In genomic region chr14:96256420-96256819, GRCh38 we compare ENCODE assay signal across 19 cellular contexts. TPM values are rescaled to one million over a fixed set of nuclear protein-coding genes. Genes with fewer than 3 reads are reported as not detected.
DNase-seq lines count a peak whose midpoint lies in the region; FAIRE-seq and TF ChIP-seq lines count a peak whose summit lies in the region.
"Had no signal": no experiment of that assay in that cellular context is flagged by ENCODE, and none has a peak within 500 bp of the region (broad histone marks: within the 10 kb centered on the region; RNA-seq: fewer than 3 reads in every experiment).

No MANE protein-coding gene starts in this region.

- BruUV-seq in mammary epithelial cell (replicated peaks; lab: Mats Ljungman, UMichigan), result no TSS peak

- in situ Hi-C loops in mammary epithelial cell (cut with MboI; ENCODE audit: low sequenced_read_pairs in 2 of 2), result loop anchor here (25.0 kb wide), 2 partner anchors 694 to 719 kb away; partner anchors contain the start of gene GLRX5 (in 1 of the 2)

- H3K79me2 ChIP-seq in mammary epithelial cell (ENCODE audit: insufficient read depth, low read length), result no peaks in the 10 kb centered on the region

- peak; percentile 79 for FAIRE-seq in H54 (lab: Jason Lieb, UNC)
- FAIRE-seq: K562, urothelium cell line had no signal

- no peak overlapping the region for H2AFZ ChIP-seq in mammary epithelial cell (ENCODE audit: low read depth, low read length)
- H2AFZ ChIP-seq: PC-9 had no signal

- H3K9me3 ChIP-seq in mammary epithelial cell (replicated peaks; ENCODE audit: insufficient read depth, low read length), result no peaks in the 10 kb centered on the region
- no peaks in the 10 kb centered on the region for H3K9me3 ChIP-seq in prostate gland
- H3K9me3 ChIP-seq: psoas muscle had no signal

- DNase-seq in H54 (ENCODE audit: insufficient read length, low spot score) (no peak), mammary epithelial cell (peak; percentile 79), hepatic stellate cell (ENCODE audit: low spot score) (peak; percentile 42), stromal cell of bone marrow (ENCODE audit: low read depth) (peak; percentile 82), mesenteric fat pad (ENCODE audit: low spot score) (no peak), mucosa of gallbladder (ENCODE audit: low spot score) (no peak), prostate gland (ENCODE audit: low spot score) (no peak)
- no peak for DNase-seq in activated CD4-positive, alpha-beta T cell treated with anti-CD3 and anti-CD28 coated beads for 4 hours
- DNase-seq: activated B cell treated with CpG ODN at 0.5 μM for 24 hours; activated CD8-positive, alpha-beta memory T cell treated with anti-CD3 and anti-CD28 coated beads, Interleukin-2, amount 50 U/mL, for 48 hours; foreskin melanocyte; NCI-H1694; PC-9; psoas muscle; stimulated activated CD4-positive, alpha-beta T cell treated with anti-CD3 and anti-CD28 coated beads, Interleukin-4, amount 100 ng/mL, for 1 hour; SW 1271 had no signal

- no peak overlapping the region for H3K9ac ChIP-seq in mammary epithelial cell (ENCODE audit: insufficient read depth, low read length)

- H3K27me3 ChIP-seq in mammary epithelial cell (ENCODE audit: insufficient read depth, low read length), result no peaks in the 10 kb centered on the region
- no peaks in the 10 kb centered on the region for H3K27me3 ChIP-seq in prostate gland (replicated peaks; ENCODE audit: insufficient read depth)

- H3K4me3 ChIP-seq in mammary epithelial cell (replicated peaks in 1 of 3; ENCODE audit: insufficient read depth in 1 of 3, low read depth in 2 of 3, low read length in 3 of 3) (no peak overlapping the region), prostate gland (no peak overlapping the region)
- H3K4me3 ChIP-seq: K562, PC-9, psoas muscle had no signal

- H4K20me1 ChIP-seq in mammary epithelial cell (ENCODE audit: insufficient read depth, low read length), result no peaks in the 10 kb centered on the region

- H3K4me2 ChIP-seq in mammary epithelial cell (ENCODE audit: insufficient read depth, low read depth, low read length), result peak overlapping the region; percentile 30
- H3K4me2 ChIP-seq: PC-9 had no signal

- TF ChIP-seq POLR2A in H54 (IDR thresholded peaks at IDR 0.05; ENCODE audit: low read depth, low read length), result no peak
- TF ChIP-seq POLR2A in prostate gland (IDR thresholded peaks at IDR 0.05), result no peak

- H3K4me1 ChIP-seq in mammary epithelial cell (ENCODE audit: insufficient read depth, low read length) (peaks cover 31% of the 10 kb centered on the region), prostate gland (replicated peaks) (no peaks in the 10 kb centered on the region)
- H3K4me1 ChIP-seq: psoas muscle had no signal

- H3K36me3 ChIP-seq in mammary epithelial cell (ENCODE audit: insufficient read depth, low read length) (no peaks in the 10 kb centered on the region), prostate gland (no peaks in the 10 kb centered on the region)

- WGBS in mammary epithelial cell (ENCODE audit: low coverage, missing lambda C conversion rate), result 21% methylated on average over 4 of the region's 4 CpGs
- 25% methylated on average over 4 of the region's 4 CpGs for WGBS in prostate gland

- intact Hi-C loops in mammary epithelial cell (cut with micrococcal nuclease), result loop anchor here (2.0 kb wide), 1 partner anchor 14 kb away; no protein-coding TSS in a partner anchor
- intact Hi-C loops in prostate gland (cut with DNase I), result no loop called here

- H3K27ac ChIP-seq in mammary epithelial cell (ENCODE audit: insufficient read depth, low read depth, low read length), result peak overlapping the region; percentile 34
- no peak overlapping the region for H3K27ac ChIP-seq in prostate gland
- H3K27ac ChIP-seq: PC-9, psoas muscle had no signal

- dilution Hi-C loops in mammary epithelial cell (cut with HindIII; ENCODE audit: low sequenced_read_pairs), result loop anchor here (25.0 kb wide), 1 partner anchor 144 kb away; no protein-coding TSS in a partner anchor

- CTCF ChIA-PET in mammary epithelial cell (lab: Charles Lee; ENCODE audit: low non-redundant PET), result interaction anchor here (0.5 to 1.0 kb wide), 3 partner anchors 18 to 31 kb away, joined by 3 to 10 read pairs (median 5); no protein-coding TSS in a partner anchor

- TF ChIP-seq CTCF in mammary epithelial cell (conservative IDR thresholded peaks at IDR 0.05 in 1 of 2, IDR thresholded peaks at IDR 0.05 in 1 of 2; ENCODE audit: extremely low read depth in 1 of 2, insufficient read depth in 1 of 2, low read depth in 1 of 2, low read length in 2 of 2) (peak; percentile 19 to 62), prostate gland (IDR thresholded peaks at IDR 0.05) (no peak)

RNA-seq across cellular contexts. Expression of gene BDKRB1, which starts 0.4 kb away (rescaled TPM):
- total RNA-seq in mammary epithelial cell (1 to 10 TPM in 1 of 2 donors, under 1 TPM in 1; 0.17 to 4.8 TPM), mesenteric fat pad (0.71 TPM), mucosa of gallbladder (4.1 TPM), prostate gland (1 to 10 TPM in 1 of 2 donors, not detected in 1; 2.3 TPM)
- polyA plus RNA-seq in mammary epithelial cell, result 3.7 TPM
- polyA minus RNA-seq in mammary epithelial cell, result 6.9 TPM
- total RNA-seq: activated B cell treated with CpG ODN at 0.5 μM for 24 hours, NCI-H460, PC-9 had no signal

RNA-seq across cellular contexts. Expression of gene BDKRB2, which starts 51.8 kb away (rescaled TPM):
- 10 to 100 TPM in 1 of 2 donors, 1 to 10 TPM in 1; 7.5 to 21.1 TPM for total RNA-seq in mammary epithelial cell
- polyA plus RNA-seq in mammary epithelial cell, result 18.1 TPM
- 37.4 TPM for polyA minus RNA-seq in mammary epithelial cell
- total RNA-seq in mesenteric fat pad, result 11.4 TPM
- 14.5 TPM for total RNA-seq in mucosa of gallbladder
- 1 to 10 TPM in 1 of 2 donors, under 1 TPM in 1; 0.97 to 1.2 TPM for total RNA-seq in prostate gland
- total RNA-seq: activated B cell treated with CpG ODN at 0.5 μM for 24 hours, NCI-H460 had no signal
- polyA plus RNA-seq: K562 had no signal

Comparison
In these comparisons a context has a peak if more than half of its experiments do, and no peak if none do; other contexts are left out.
1. DNase-seq: peak in mammary epithelial cell (single experiment), hepatic stellate cell (single experiment) and stromal cell of bone marrow (single experiment); none in H54 (single experiment), mesenteric fat pad (single experiment), mucosa of gallbladder (single experiment), prostate gland (single experiment) and activated CD4-positive, alpha-beta T cell treated with anti-CD3 and anti-CD28 coated beads for 4 hours (0 of 2).
2. CTCF ChIP-seq: peak in mammary epithelial cell (2 of 2); none in prostate gland (0 of 4).